ENCODE assay signal across 9 cellular contexts in genomic region chr17:40399185-40399584, GRCh38. TPM values are rescaled to one million over a fixed set of nuclear protein-coding genes. Genes with fewer than 3 reads are reported as not detected.
A peak's percentile ranks its signal among the peaks of the same experiment; 100 is the strongest.
DNase-seq lines count a peak whose midpoint lies in the region; ATAC-seq, FAIRE-seq and TF ChIP-seq lines count a peak whose summit lies in the region.
"Had no signal": no experiment of that assay in that cellular context is flagged by ENCODE, and none has a peak within 500 bp of the region (broad histone marks: within the 10 kb centered on the region; RNA-seq: fewer than 3 reads in every experiment).

No MANE protein-coding gene starts in this region.

- H3K4me2 ChIP-seq in K562 (ENCODE audit: insufficient read depth, low read length), result no peak overlapping the region

- in situ Hi-C loops in K562 (cut with MboI), result no loop called here

- peaks cover 15% of the 10 kb centered on the region for H3K36me3 Mint-ChIP-seq in type B pancreatic cell

- H3K4me1 ChIP-seq in K562 (replicated peaks in 1 of 2; ENCODE audit: control insufficient read depth in 2 of 2, insufficient read depth in 2 of 2, low read length in 2 of 2) (no peaks in the 10 kb centered on the region), kidney (ENCODE audit: control insufficient read depth in 1 of 2, insufficient read depth in 1 of 2, low read depth in 1 of 2, low read length in 2 of 2) (no peaks in the 10 kb centered on the region)

- H3K9me1 ChIP-seq in K562 (ENCODE audit: control insufficient read depth, insufficient read depth, low read length), result no peaks in the 10 kb centered on the region

- CTCF ChIA-PET in K562 (lab: Yijun Ruan, JAX; ENCODE audit: low intra/inter-chr PET ratio), result interaction anchor here (0.6 to 2.8 kb wide), 9 partner anchors 33 to 392 kb away, joined by 3 to 24 read pairs (median 4); partner anchors contain the start of gene IGFBP4

- H3K9ac ChIP-seq in K562 (ENCODE audit: insufficient read depth in 1 of 2, low read depth in 2 of 2, low read length in 2 of 2) (no peak overlapping the region), kidney (ENCODE audit: low read length in 2 of 2) (no peak overlapping the region)

- no peak overlapping the region for H3K27ac Mint-ChIP-seq in type B pancreatic cell
- H3K27ac Mint-ChIP-seq: dendritic cell treated with granulocyte-macrophage colony-stimulating factor and Interleukin-4, amounts not matched to agents 40 ng/mL and 50 ng/mL, for 4 days had no signal

- no peaks in the 10 kb centered on the region for H3K4me1 Mint-ChIP-seq in type B pancreatic cell (ENCODE audit: unreplicated experiment)

- H3K9me3 ChIP-seq in K562 (replicated peaks; ENCODE audit: control insufficient read depth, insufficient read depth, low read depth, low read length), result no peaks in the 10 kb centered on the region
- no peaks in the 10 kb centered on the region for H3K9me3 ChIP-seq in kidney (ENCODE audit: control insufficient read depth in 1 of 2, low read length in 2 of 2)

- DNase-seq in A172 (ENCODE audit: low spot score), result peak; percentile 41
- peak; percentile 78 for DNase-seq in ELR (ENCODE audit: low read depth)
- DNase-seq in NCI-H2171 treated with DMSO at 0.1 percent for 48 hours (lab: John Stamatoyannopoulos, UW), result peak; percentile 68
- peak; percentile 26 to 66 (median 38) for DNase-seq in K562 (ENCODE audit: extremely low read depth in 1 of 4, low spot score in 3 of 4)
- no peak for DNase-seq in kidney
- DNase-seq in type B pancreatic cell (ENCODE audit: extremely low spot score, unreplicated experiment), result no peak
- DNase-seq in activated effector memory CD4-positive, alpha-beta T cell treated with anti-CD3 and anti-CD28 coated beads, Interleukin-2, amount 50 U/mL, for 16 hours, result no peak
- DNase-seq in NCI-H187 treated with DMSO at 0.1 percent for 48 hours (lab: John Stamatoyannopoulos, UW), result no peak

- H3K27me3 ChIP-seq in K562 (ENCODE audit: control insufficient read depth in 2 of 2, insufficient read depth in 2 of 2, low read length in 2 of 2), result no peaks in the 10 kb centered on the region

- TF ChIP-seq EP300 in K562 (IDR thresholded peaks at IDR 0.05; ENCODE audit: low read length), result no peak

- intact Hi-C loops in K562 (cut with micrococcal nuclease) (no loop called here), kidney (cut with DNase I) (no loop called here)

- no peaks in the 10 kb centered on the region for H4K20me1 ChIP-seq in K562 (replicated peaks; ENCODE audit: control insufficient read depth, insufficient read depth, low read length)

- TF ChIP-seq POLR2A in K562 (conservative IDR thresholded peaks at IDR 0.05), result no peak

- POLR2A ChIA-PET in K562 (lab: Yijun Ruan, JAX), result interaction anchor here (0.6 kb wide), 1 partner anchor 18 kb away, joined by 3 read pairs; the partner anchor contains the start of gene TOP2A

- FAIRE-seq in K562 (lab: Jason Lieb, UNC) (no peak), kidney (lab: Jason Lieb, UNC) (no peak)

- no peaks in the 10 kb centered on the region for H3K27me3 Mint-ChIP-seq in type B pancreatic cell
- H3K27me3 Mint-ChIP-seq: dendritic cell treated with granulocyte-macrophage colony-stimulating factor and Interleukin-4, amounts not matched to agents 40 ng/mL and 50 ng/mL, for 4 days had no signal

- 83% methylated on average over 4 of the region's 4 CpGs for WGBS in K562 (ENCODE audit: insufficient coverage, low coverage, missing lambda C conversion rate)

- H3K79me2 ChIP-seq in K562 (ENCODE audit: control insufficient read depth, insufficient read depth, low read length), result no peaks in the 10 kb centered on the region

- H3K27ac ChIP-seq in K562 (ENCODE audit: extremely low read depth, low read depth, low read length) (no peak overlapping the region), kidney (ENCODE audit: low read depth in 2 of 2, low read length in 2 of 2) (no peak overlapping the region)

- no peak overlapping the region for H3K4me3 ChIP-seq in K562
- H3K4me3 ChIP-seq in kidney (ENCODE audit: low read length in 2 of 2), result no peak overlapping the region

- no peaks in the 10 kb centered on the region for H3K9me3 Mint-ChIP-seq in type B pancreatic cell
- H3K9me3 Mint-ChIP-seq: dendritic cell treated with granulocyte-macrophage colony-stimulating factor and Interleukin-4, amounts not matched to agents 40 ng/mL and 50 ng/mL, for 4 days had no signal

- peak; percentile 38 to 52 for TF ChIP-seq RAD21 in K562 (CRISPR knock-in tag; conservative IDR thresholded peaks at IDR 0.05 in 1 of 2, IDR thresholded peaks at IDR 0.05 in 1 of 2)

- no peak overlapping the region for H2AFZ ChIP-seq in K562 (ENCODE audit: low read depth, low read length)

- peak; percentile 84 for ATAC-seq in K562

- no TSS peak for BruUV-seq in K562 (replicated peaks; lab: Mats Ljungman, UMichigan)

- TF ChIP-seq CTCF in K562 (IDR thresholded peaks at IDR 0.05 in 2 of 3, conservative IDR thresholded peaks at IDR 0.05 in 1 of 3; ENCODE audit: insufficient read depth in 2 of 3, low read depth in 1 of 3, low read length in 3 of 3) (peak; percentile 32 to 58 (median 50); a peak in 5 of 6 replicates), kidney (IDR thresholded peaks at IDR 0.05; ENCODE audit: borderline replicate concordance, extremely low read depth, insufficient read depth) (peak; percentile 46), type B pancreatic cell (conservative IDR thresholded peaks at IDR 0.05) (peak; percentile 76)

- no peak overlapping the region for H3K4me3 Mint-ChIP-seq in type B pancreatic cell
- H3K4me3 Mint-ChIP-seq: dendritic cell treated with granulocyte-macrophage colony-stimulating factor and Interleukin-4, amounts not matched to agents 40 ng/mL and 50 ng/mL, for 4 days had no signal

- peaks cover 98% of the 10 kb centered on the region for H3K36me3 ChIP-seq in K562 (ENCODE audit: control insufficient read depth, insufficient read depth, low read length)
- H3K36me3 ChIP-seq in kidney (ENCODE audit: control insufficient read depth in 1 of 2, insufficient read depth in 2 of 2, low read length in 2 of 2), result no peaks in the 10 kb centered on the region

RNA-seq across cellular contexts. Expression of gene TOP2A, which starts 18.5 kb away (rescaled TPM):
- 227 and 241 TPM in 2 replicates for total RNA-seq in A172 (2014; rRNA removed; shearing (Covaris generic))
- total RNA-seq in K562 (2011; cell fraction: chromatin; rRNA removed; ENCODE audit: low replicate concordance), result 65.1 and 280 TPM in 2 replicates
- 39.0 and 56.5 TPM in 2 replicates for total RNA-seq in K562 (2011; cell fraction: nucleolus; rRNA removed)
- 105 and 126 TPM in 2 replicates for total RNA-seq in K562 (2011; cell fraction: nucleoplasm; rRNA removed)
- total RNA-seq in K562 (2014; rRNA removed), result 131 and 133 TPM in 2 replicates
- total RNA-seq in K562 (2014; rRNA removed; fragmentation: Illumina TruSeq; extraction: Trizol), result 335 and 375 TPM in 2 replicates
- 257 and 281 TPM in 2 replicates for total RNA-seq in K562 (2015; rRNA removed; fragmentation: Illumina TruSeq; extraction: Trizol)
- 266 and 282 TPM in 2 replicates for total RNA-seq in K562 (2021)
- 150 and 347 TPM in 2 replicates for polyA plus RNA-seq in K562 (2011; rRNA removed)
- 39.7 and 72.0 TPM in 2 replicates for polyA plus RNA-seq in K562 (2011; cell fraction: cytosol; rRNA removed)
- polyA plus RNA-seq in K562 (2011; cell fraction: nucleus; rRNA removed), result 94.7 and 101 TPM in 2 replicates
- polyA plus RNA-seq in K562 (2012), result 250 and 293 TPM in 2 replicates
- 204 and 233 TPM in 2 replicates for polyA plus RNA-seq in K562 (2014; fragmentation: Illumina TruSeq; extraction: Trizol)
- 100 to 1,000 TPM; 175 to 259 TPM for polyA plus RNA-seq in K562 (2014; fragmentation: Nextera tagmentation; extraction: Ambion mirVana)
- polyA plus RNA-seq in K562 (2014; rRNA removed), result 163 and 185 TPM in 2 replicates
- polyA minus RNA-seq in K562 (2011; rRNA and poly(A)+ RNA removed), result 222 and 350 TPM in 2 replicates
- polyA minus RNA-seq in K562 (2011; cell fraction: cytosol; rRNA and poly(A)+ RNA removed), result 60.8 and 128 TPM in 2 replicates
- polyA minus RNA-seq in K562 (2011; cell fraction: nucleus; rRNA and poly(A)+ RNA removed), result 61.9 and 96.7 TPM in 2 replicates
- total RNA-seq in kidney, result 2.7 TPM
- 0.82 TPM for polyA plus RNA-seq in kidney (ENCODE audit: insufficient read depth, low read depth, low replicate concordance)
- 65.8 and 248 TPM in 2 replicates for total RNA-seq in type B pancreatic cell (ENCODE audit: low replicate concordance)

RNA-seq across cellular contexts. Expression of gene GJD3, which starts 34.6 kb away (rescaled TPM):
- total RNA-seq in A172 (2014; rRNA removed; shearing (Covaris generic)), result not detected in 2 replicates
- not detected in 2 replicates for total RNA-seq in K562 (2011; cell fraction: chromatin; rRNA removed; ENCODE audit: low replicate concordance)
- 0.50 and 0.66 TPM in 2 replicates for total RNA-seq in K562 (2011; cell fraction: nucleolus; rRNA removed)
- not detected in 2 replicates for total RNA-seq in K562 (2011; cell fraction: nucleoplasm; rRNA removed)
- total RNA-seq in K562 (2014; rRNA removed) (not detected in 2 replicates), K562 (2014; rRNA removed; fragmentation: Illumina TruSeq; extraction: Trizol) (not detected in 2 replicates), K562 (2015; rRNA removed; fragmentation: Illumina TruSeq; extraction: Trizol) (not detected in 2 replicates), K562 (2021) (0.38 TPM in 1 of 2 replicates, not detected in the other), kidney (2.6 TPM), type B pancreatic cell (ENCODE audit: low replicate concordance) (0.36 and 0.43 TPM in 2 replicates)
- polyA plus RNA-seq in K562 (2011; rRNA removed) (not detected in 2 replicates), K562 (2014; fragmentation: Illumina TruSeq; extraction: Trizol) (not detected in 2 replicates), K562 (2014; fragmentation: Nextera tagmentation; extraction: Ambion mirVana) (not detected), K562 (2014; rRNA removed) (0.17 TPM in 1 of 2 replicates, not detected in the other), kidney (ENCODE audit: insufficient read depth, low read depth, low replicate concordance) (not detected)
- 0.24 TPM in 1 of 2 replicates, not detected in the other for polyA plus RNA-seq in K562 (2011; cell fraction: cytosol; rRNA removed)
- polyA plus RNA-seq in K562 (2011; cell fraction: nucleus; rRNA removed), result not detected in 2 replicates
- 0.46 and 2.9 TPM in 2 replicates for polyA plus RNA-seq in K562 (2012)
- polyA minus RNA-seq in K562 (2011; rRNA and poly(A)+ RNA removed), result not detected in 2 replicates
- not detected in 2 replicates for polyA minus RNA-seq in K562 (2011; cell fraction: cytosol; rRNA and poly(A)+ RNA removed)
- polyA minus RNA-seq in K562 (2011; cell fraction: nucleus; rRNA and poly(A)+ RNA removed), result 1.2 TPM in 1 of 2 replicates, not detected in the other

RNA-seq across cellular contexts. Expression of gene IGFBP4, which starts 44.1 kb away (rescaled TPM):
- total RNA-seq in A172 (2014; rRNA removed; shearing (Covaris generic)), result 2.9 and 6.6 TPM in 2 replicates
- 53.3 and 148 TPM in 2 replicates for total RNA-seq in K562 (2011; cell fraction: chromatin; rRNA removed; ENCODE audit: low replicate concordance)
- 159 and 208 TPM in 2 replicates for total RNA-seq in K562 (2011; cell fraction: nucleolus; rRNA removed)
- 156 and 209 TPM in 2 replicates for total RNA-seq in K562 (2011; cell fraction: nucleoplasm; rRNA removed)
- total RNA-seq in K562 (2014; rRNA removed), result 17.8 and 18.6 TPM in 2 replicates
- total RNA-seq in K562 (2014; rRNA removed; fragmentation: Illumina TruSeq; extraction: Trizol), result 18.1 and 18.3 TPM in 2 replicates
- 12.0 and 12.6 TPM in 2 replicates for total RNA-seq in K562 (2015; rRNA removed; fragmentation: Illumina TruSeq; extraction: Trizol)
- total RNA-seq in K562 (2021), result 87.6 and 99.8 TPM in 2 replicates
- polyA plus RNA-seq in K562 (2011; rRNA removed), result 47.2 and 98.1 TPM in 2 replicates
- 47.0 and 129 TPM in 2 replicates for polyA plus RNA-seq in K562 (2011; cell fraction: cytosol; rRNA removed)
- 23.9 and 76.5 TPM in 2 replicates for polyA plus RNA-seq in K562 (2011; cell fraction: nucleus; rRNA removed)
- 64.1 and 158 TPM in 2 replicates for polyA plus RNA-seq in K562 (2012)
- 46.6 and 64.4 TPM in 2 replicates for polyA plus RNA-seq in K562 (2014; fragmentation: Illumina TruSeq; extraction: Trizol)
- 10 to 100 TPM in 1 of 2 experiments, 1 to 10 TPM in 1; 8.8 to 10.8 TPM for polyA plus RNA-seq in K562 (2014; fragmentation: Nextera tagmentation; extraction: Ambion mirVana)
- polyA plus RNA-seq in K562 (2014; rRNA removed), result 37.5 and 43.5 TPM in 2 replicates
- 39.8 and 98.7 TPM in 2 replicates for polyA minus RNA-seq in K562 (2011; rRNA and poly(A)+ RNA removed)
- 51.3 and 106 TPM in 2 replicates for polyA minus RNA-seq in K562 (2011; cell fraction: cytosol; rRNA and poly(A)+ RNA removed)
- 11.2 and 17.0 TPM in 2 replicates for polyA minus RNA-seq in K562 (2011; cell fraction: nucleus; rRNA and poly(A)+ RNA removed)
- 743 TPM for total RNA-seq in kidney
- polyA plus RNA-seq in kidney (ENCODE audit: insufficient read depth, low read depth, low replicate concordance), result 545 TPM
- 25.7 and 78.2 TPM in 2 replicates for total RNA-seq in type B pancreatic cell (ENCODE audit: low replicate concordance)

Comparison
In these comparisons a context has a peak if more than half of its experiments do, and no peak if none do; other contexts are left out.
1. DNase-seq: peak in A172 (single experiment), ELR (single experiment), NCI-H2171 treated with DMSO at 0.1 percent for 48 hours (single experiment) and K562 (4 of 4); none in kidney (single experiment), type B pancreatic cell (single experiment), activated effector memory CD4-positive, alpha-beta T cell treated with anti-CD3 and anti-CD28 coated beads, Interleukin-2, amount 50 U/mL, for 16 hours (single experiment) and NCI-H187 treated with DMSO at 0.1 percent for 48 hours (single experiment).
2. RNA of gene TOP2A, which starts 18.5 kb away (total RNA-seq): 39.0 to 375 TPM in K562, 65.8 to 248 TPM in type B pancreatic cell and 227 to 241 TPM in A172; 2.7 TPM in kidney (single experiment); every median in the first group is over 10 times any median in the second.
3. Peak in every context shown above with its lines, with median percentiles within 50 percentile points of each other: CTCF ChIP-seq.